ENCODE assay signal across 29 cellular contexts in the genomic region with DNA sequence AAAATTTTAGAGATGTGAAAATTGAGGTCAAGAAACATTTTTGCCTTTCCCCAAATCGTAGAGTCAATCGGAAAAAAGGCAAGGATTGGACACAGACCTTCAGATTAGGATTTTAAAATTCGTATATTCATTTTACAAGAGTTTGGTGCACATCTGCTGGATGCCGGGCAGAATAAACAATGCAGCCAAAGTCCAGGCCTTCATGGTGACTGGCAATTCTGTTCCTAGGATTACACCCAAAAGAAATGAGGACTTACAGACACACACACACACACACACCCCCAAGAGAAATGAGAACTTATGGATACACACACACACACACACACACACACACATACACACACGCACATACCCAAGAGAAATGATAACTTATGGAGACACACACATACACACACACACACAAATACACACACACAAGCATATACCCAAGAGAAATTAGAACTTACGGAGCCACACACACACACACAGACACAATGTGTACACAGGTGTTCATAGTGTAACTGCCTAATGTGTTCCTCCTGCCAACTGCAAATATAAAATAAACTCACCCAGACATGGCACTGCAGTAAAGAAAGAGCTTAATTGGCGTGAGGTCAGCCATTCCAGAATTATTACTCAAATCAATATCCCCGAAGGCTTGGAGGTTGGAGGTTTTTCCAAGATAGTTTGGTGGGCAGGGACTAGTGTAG.
"Had no signal": no experiment of that assay in that cellular context is flagged by ENCODE, and none has a peak within 500 bp of the region (broad histone marks: within the 10 kb centered on the region; RNA-seq: fewer than 3 reads in every experiment).

No MANE protein-coding gene starts in this region.

- H3K9me3 Mint-ChIP-seq: activated CD8-positive, alpha-beta T cell treated with anti-CD3 and anti-CD28 coated beads for 36 hours; activated naive CD4-positive, alpha-beta T cell treated with anti-CD3 and anti-CD28 coated beads, Interleukin-2, amount 50 U/mL, for 24 hours; activated T-helper 17 cell treated with anti-CD3 and anti-CD28 coated beads, Interleukin-2, amount 50 U/mL, for 72 hours; nephron progenitor cell; stimulated activated memory B cell treated with anti-CD40 and anti-IgM and Interleukin-4, amounts not matched to agents 10 μg/mL and 1 μg/mL and 100 μg/mL, for 72 hours; T-helper 2 cell treated with Interferon-gamma antibody and Interleukin-4, amounts not matched to agents 5 μg/mL and 100 μg/mL, for 36 hours had no signal

- H3K4me3 Mint-ChIP-seq: activated B cell treated with CpG ODN at 0.5 μM for 24 hours; activated CD8-positive, alpha-beta T cell treated with anti-CD3 and anti-CD28 coated beads for 36 hours; activated naive CD4-positive, alpha-beta T cell treated with anti-CD3 and anti-CD28 coated beads, Interleukin-2, amount 50 U/mL, for 24 hours; activated naive CD8-positive, alpha-beta T cell treated with anti-CD3 and anti-CD28 coated beads, Interleukin-2, amount 50 U/mL, for 24 hours; activated T-cell treated with anti-CD3 and anti-CD28 coated beads, Interleukin-2, amount 50 U/mL, for 4 hours; activated T-helper 17 cell treated with anti-CD3 and anti-CD28 coated beads, Interleukin-2, amount 50 U/mL, for 72 hours; naive B cell; nephron progenitor cell; stimulated activated memory B cell treated with anti-CD40 and anti-IgM and Interleukin-4, amounts not matched to agents 10 μg/mL and 1 μg/mL and 100 μg/mL, for 72 hours; T-helper 2 cell treated with Interferon-gamma antibody and Interleukin-4, amounts not matched to agents 5 μg/mL and 100 μg/mL, for 36 hours had no signal

- H3K27me3 ChIP-seq: breast epithelium, esophagus muscularis mucosa, heart right ventricle, left lung, ovary, stomach, thyroid gland, upper lobe of left lung, vagina had no signal

- H3K27me3 Mint-ChIP-seq: activated B cell treated with CpG ODN at 0.5 μM for 24 hours; activated CD8-positive, alpha-beta T cell treated with anti-CD3 and anti-CD28 coated beads for 36 hours; activated naive CD4-positive, alpha-beta T cell treated with anti-CD3 and anti-CD28 coated beads, Interleukin-2, amount 50 U/mL, for 24 hours; activated naive CD8-positive, alpha-beta T cell treated with anti-CD3 and anti-CD28 coated beads, Interleukin-2, amount 50 U/mL, for 24 hours; activated T-helper 17 cell treated with anti-CD3 and anti-CD28 coated beads, Interleukin-2, amount 50 U/mL, for 72 hours; naive B cell; stimulated activated memory B cell treated with anti-CD40 and anti-IgM and Interleukin-4, amounts not matched to agents 10 μg/mL and 1 μg/mL and 100 μg/mL, for 72 hours had no signal

- H3K4me2 ChIP-seq: smooth muscle cell had no signal

- H3K27ac Mint-ChIP-seq: activated B cell treated with CpG ODN at 0.5 μM for 24 hours; activated CD8-positive, alpha-beta T cell treated with anti-CD3 and anti-CD28 coated beads for 36 hours; activated naive CD4-positive, alpha-beta T cell treated with anti-CD3 and anti-CD28 coated beads, Interleukin-2, amount 50 U/mL, for 24 hours; activated naive CD8-positive, alpha-beta T cell treated with anti-CD3 and anti-CD28 coated beads, Interleukin-2, amount 50 U/mL, for 24 hours; activated T-helper 17 cell treated with anti-CD3 and anti-CD28 coated beads, Interleukin-2, amount 50 U/mL, for 72 hours; naive B cell; nephron progenitor cell; stimulated activated memory B cell treated with anti-CD40 and anti-IgM and Interleukin-4, amounts not matched to agents 10 μg/mL and 1 μg/mL and 100 μg/mL, for 72 hours; T-helper 2 cell treated with Interferon-gamma antibody and Interleukin-4, amounts not matched to agents 5 μg/mL and 100 μg/mL, for 36 hours had no signal

- H3K27ac ChIP-seq: breast epithelium, esophagus muscularis mucosa, heart right ventricle, left lung, ovary, psoas muscle, stomach, thyroid gland, upper lobe of left lung, vagina had no signal

- DNase-seq: activated B cell treated with CpG ODN at 0.5 μM for 24 hours; activated CD4-positive, alpha-beta T cell treated with anti-CD3 and anti-CD28 coated beads, Interleukin-2, amount 50 U/mL, for 1 hour; activated CD8-positive, alpha-beta T cell treated with anti-CD3 and anti-CD28 coated beads for 36 hours; activated gamma-delta T cell treated with Interleukin-2 at 50 U/mL for 16 hours; activated naive CD8-positive, alpha-beta T cell treated with anti-CD3 and anti-CD28 coated beads, Interleukin-2, amount 50 U/mL, for 24 hours; activated T-cell treated with anti-CD3 and anti-CD28 coated beads, Interleukin-2, amount 50 U/mL, for 4 hours; amygdala; central memory CD4-positive, alpha-beta T cell; foreskin melanocyte; heart right ventricle; left lung; naive B cell; nephron progenitor cell; ovary; psoas muscle; stimulated activated CD4-positive, alpha-beta T cell treated with anti-CD3 and anti-CD28 coated beads, Interleukin-1b, Interleukin-23, amount 100 ng/mL, for 48 hours; stimulated activated CD4-positive, alpha-beta T cell treated with anti-CD3 and anti-CD28 coated beads, Interleukin-4, amount 100 ng/mL, for 4 hours; stimulated activated CD8-positive, alpha-beta memory T cell treated with anti-CD3 and anti-CD28 coated beads, Interleukin-4, amount 100 ng/mL, for 48 hours; stomach; thyroid gland; upper lobe of left lung had no signal

- H3K4me3 ChIP-seq: breast epithelium, esophagus muscularis mucosa, heart right ventricle, left lung, ovary, psoas muscle, smooth muscle cell, stomach, thyroid gland, upper lobe of left lung, vagina had no signal

- H3K4me1 ChIP-seq: breast epithelium, esophagus muscularis mucosa, heart right ventricle, left lung, psoas muscle, thyroid gland, upper lobe of left lung, vagina had no signal

- H3K9me3 ChIP-seq: breast epithelium, esophagus muscularis mucosa, heart right ventricle, left lung, psoas muscle, stomach, thyroid gland, upper lobe of left lung, vagina had no signal

- H3K36me3 ChIP-seq: breast epithelium, esophagus muscularis mucosa, heart right ventricle, left lung, ovary, thyroid gland, upper lobe of left lung, vagina had no signal

- ATAC-seq: activated CD8-positive, alpha-beta T cell treated with anti-CD3 and anti-CD28 coated beads for 36 hours; activated naive CD8-positive, alpha-beta T cell treated with anti-CD3 and anti-CD28 coated beads, Interleukin-2, amount 50 U/mL, for 24 hours; activated T-cell treated with anti-CD3 and anti-CD28 coated beads, Interleukin-2, amount 50 U/mL, for 4 hours; activated T-helper 17 cell treated with anti-CD3 and anti-CD28 coated beads, Interleukin-2, amount 50 U/mL, for 72 hours; heart right ventricle; left lung; psoas muscle; stimulated activated memory B cell treated with anti-CD40 and anti-IgM and Interleukin-4, amounts not matched to agents 10 μg/mL and 1 μg/mL and 100 μg/mL, for 72 hours had no signal

- H3K36me3 Mint-ChIP-seq: naive B cell; stimulated activated memory B cell treated with anti-CD40 and anti-IgM and Interleukin-4, amounts not matched to agents 10 μg/mL and 1 μg/mL and 100 μg/mL, for 72 hours had no signal

- H3K4me1 Mint-ChIP-seq: activated B cell treated with CpG ODN at 0.5 μM for 24 hours; activated naive CD4-positive, alpha-beta T cell treated with anti-CD3 and anti-CD28 coated beads, Interleukin-2, amount 50 U/mL, for 24 hours; activated naive CD8-positive, alpha-beta T cell treated with anti-CD3 and anti-CD28 coated beads, Interleukin-2, amount 50 U/mL, for 24 hours; activated T-helper 17 cell treated with anti-CD3 and anti-CD28 coated beads, Interleukin-2, amount 50 U/mL, for 72 hours; naive B cell; nephron progenitor cell; stimulated activated memory B cell treated with anti-CD40 and anti-IgM and Interleukin-4, amounts not matched to agents 10 μg/mL and 1 μg/mL and 100 μg/mL, for 72 hours had no signal
